ENCODE assay signal across 15 cellular contexts in the genomic region with DNA sequence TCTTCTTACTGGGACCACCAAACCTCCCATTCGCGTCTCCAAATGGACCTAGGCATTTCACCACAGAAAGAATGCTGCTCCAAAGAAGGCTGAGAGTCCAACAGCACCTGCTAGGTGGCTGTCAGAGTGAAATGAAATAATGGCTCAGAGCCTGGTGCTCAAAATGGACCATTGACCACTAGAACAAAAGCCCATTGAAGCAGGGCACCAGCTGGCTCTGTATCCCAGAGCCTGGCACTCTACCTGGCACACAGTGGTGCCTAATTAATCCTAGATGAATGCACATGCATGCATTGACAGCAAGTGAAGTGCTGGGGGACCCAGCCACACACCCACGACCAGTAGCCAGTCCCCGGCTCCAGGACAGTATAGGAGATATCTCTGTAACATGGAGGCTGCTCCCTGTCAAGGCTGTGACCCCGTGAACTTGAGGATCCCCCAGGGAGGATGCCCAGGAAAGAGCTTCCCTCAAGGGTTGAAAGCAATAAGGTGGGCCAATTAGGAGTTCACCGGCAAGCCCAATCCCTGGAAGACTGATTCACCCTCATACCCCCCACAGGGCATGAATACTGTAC.
A peak's percentile ranks its signal among the peaks of the same experiment; 100 is the strongest.
DNase-seq lines count a peak whose midpoint lies in the region; ATAC-seq and TF ChIP-seq lines count a peak whose summit lies in the region.
"Had no signal": no experiment of that assay in that cellular context is flagged by ENCODE, and none has a peak within 500 bp of the region (broad histone marks: within the 10 kb centered on the region; RNA-seq: fewer than 3 reads in every experiment).

No MANE protein-coding gene starts in this region.

- no peak for ATAC-seq in GM19463 (IDR thresholded peaks at IDR 0.05; ENCODE audit: unreplicated experiment)
- ATAC-seq: K562 had no signal

- H3K9me3 ChIP-seq in esophagus muscularis mucosa = no peaks in the 10 kb centered on the region

- H3K4me1 ChIP-seq in esophagus muscularis mucosa = peaks cover 7 to 70% (median 48%) of the 10 kb centered on the region in 4 donors

- H3K4me3 Mint-ChIP-seq in osteocyte (ENCODE audit: unreplicated experiment) = no peak overlapping the region
- no peak overlapping the region for H3K4me3 Mint-ChIP-seq in type B pancreatic cell
- H3K4me3 Mint-ChIP-seq: CD4-positive, CD25-positive, alpha-beta regulatory T cell had no signal

- DNase-seq in caudate nucleus (lab: John Stamatoyannopoulos, UW) (peak in 27 of 61 donors; percentile 15 to 66 (median 35)), esophagus muscularis mucosa (ENCODE audit: extremely low spot score) (peak; percentile 85), osteocyte (ENCODE audit: extremely low spot score, unreplicated experiment) (peak; percentile 72), type B pancreatic cell (ENCODE audit: extremely low spot score, unreplicated experiment) (peak; percentile 29), SK-N-DZ (ENCODE audit: low spot score) (no peak), NCI-H1092 treated with DMSO at 0.1 percent for 48 hours (lab: John Stamatoyannopoulos, UW) (no peak)
- DNase-seq: AML-193; CD4-positive, CD25-positive, alpha-beta regulatory T cell; DMS79; NCI-H69; NK-92 treated with Interleukin-12 subunit alpha and Interleukin-12 subunit beta, amount 100 ng/mL, for 24 hours had no signal

- H3K27me3 Mint-ChIP-seq in osteocyte (ENCODE audit: unreplicated experiment) (peaks cover 2% of the 10 kb centered on the region), type B pancreatic cell (peaks cover 7% of the 10 kb centered on the region)

- no peaks in the 10 kb centered on the region for H3K27me3 ChIP-seq in esophagus muscularis mucosa

- H3K36me3 Mint-ChIP-seq in osteocyte (ENCODE audit: unreplicated experiment) = peaks cover 3% of the 10 kb centered on the region
- H3K36me3 Mint-ChIP-seq in type B pancreatic cell = no peaks in the 10 kb centered on the region
- H3K36me3 Mint-ChIP-seq: CD4-positive, CD25-positive, alpha-beta regulatory T cell had no signal

- H3K27ac ChIP-seq in caudate nucleus (ENCODE audit: low read depth, low read length) (peak overlapping the region; percentile 14), esophagus muscularis mucosa (replicated peaks in 1 of 4) (peak overlapping the region; percentile 34 to 57 (median 50))
- H3K27ac ChIP-seq: HL-60, RWPE1 had no signal

- H3K36me3 ChIP-seq in esophagus muscularis mucosa = peaks cover 0 to 26% (median 10%) of the 10 kb centered on the region in 4 donors

- intact Hi-C loops in esophagus muscularis mucosa (cut with DNase I) = no loop called here

- H3K9me3 Mint-ChIP-seq in osteocyte (ENCODE audit: unreplicated experiment) = no peaks in the 10 kb centered on the region
- no peaks in the 10 kb centered on the region for H3K9me3 Mint-ChIP-seq in type B pancreatic cell

- H3K4me3 ChIP-seq in esophagus muscularis mucosa = no peak overlapping the region
- H3K4me3 ChIP-seq: K562 had no signal

- H3K4me1 Mint-ChIP-seq in osteocyte (ENCODE audit: unreplicated experiment) (peaks cover 11% of the 10 kb centered on the region), type B pancreatic cell (ENCODE audit: unreplicated experiment) (peaks cover 15% of the 10 kb centered on the region)
- H3K4me1 Mint-ChIP-seq: CD4-positive, CD25-positive, alpha-beta regulatory T cell had no signal

- TF ChIP-seq CTCF in esophagus muscularis mucosa (IDR thresholded peaks at IDR 0.05) (no peak), osteocyte (IDR thresholded peaks at IDR 0.05) (no peak), type B pancreatic cell (conservative IDR thresholded peaks at IDR 0.05) (no peak)

- TF ChIP-seq EP300 in esophagus muscularis mucosa (IDR thresholded peaks at IDR 0.05) = no peak

- TF ChIP-seq POLR2A in esophagus muscularis mucosa (IDR thresholded peaks at IDR 0.05; ENCODE audit: low read depth) = no peak

- H3K27ac Mint-ChIP-seq in osteocyte (ENCODE audit: unreplicated experiment) (no peak overlapping the region), type B pancreatic cell (no peak overlapping the region)

- 98% methylated on average over 3 of the region's 6 CpGs for WGBS in esophagus muscularis mucosa

Comparison
In these comparisons a context has a peak if more than half of its experiments do, and no peak if none do; other contexts are left out.
1. DNase-seq: peak in esophagus muscularis mucosa (single experiment), osteocyte (single experiment) and type B pancreatic cell (single experiment); none in SK-N-DZ (single experiment) and NCI-H1092 treated with DMSO at 0.1 percent for 48 hours (single experiment).